ENCODE assay signal across 8 cellular contexts in genomic region chr17:42609182-42609813, GRCh38. TPM values are rescaled to one million over a fixed set of nuclear protein-coding genes. Genes with fewer than 3 reads are reported as not detected.
DNase-seq lines count a peak whose midpoint lies in the region; ATAC-seq and TF ChIP-seq lines count a peak whose summit lies in the region.

RETREG3 (minus strand) TSS chr17:42609374; CDS start chr17:42609324, 50 bp downstream.
TUBG1 (plus strand) TSS chr17:42609683; CDS start chr17:42609738, 55 bp downstream.

- no peaks in the 10 kb centered on the region for H3K27me3 Mint-ChIP-seq in activated T-cell treated with anti-CD3 and anti-CD28 coated beads, Interleukin-2, amount 50 U/mL, for 4 hours (ENCODE audit: low read depth)

- peaks cover 18% of the 10 kb centered on the region for H3K36me3 Mint-ChIP-seq in activated T-cell treated with anti-CD3 and anti-CD28 coated beads, Interleukin-2, amount 50 U/mL, for 4 hours (ENCODE audit: insufficient read depth)

- peak; percentile 79 for ATAC-seq in GM21723 (IDR thresholded peaks at IDR 0.05; ENCODE audit: unreplicated experiment)
- peak; percentile 96 for ATAC-seq in Panc1
- ATAC-seq in activated T-cell treated with anti-CD3 and anti-CD28 coated beads, Interleukin-2, amount 50 U/mL, for 4 hours: peak; percentile 93 to 95

- H3K9ac ChIP-seq in mucosa of rectum (ENCODE audit: low read depth in 1 of 2, low read length in 2 of 2): peak within 1 kb of the TSS; percentile 95 to 98

- TF ChIP-seq CTCF in Panc1 (IDR thresholded peaks at IDR 0.05): no peak

- H3K9me3 Mint-ChIP-seq in activated T-cell treated with anti-CD3 and anti-CD28 coated beads, Interleukin-2, amount 50 U/mL, for 4 hours: no peaks in the 10 kb centered on the region

- peaks cover 39% of the 10 kb centered on the region for H3K4me1 Mint-ChIP-seq in activated T-cell treated with anti-CD3 and anti-CD28 coated beads, Interleukin-2, amount 50 U/mL, for 4 hours (ENCODE audit: low read depth)

- H3K27me3 ChIP-seq in Panc1 (ENCODE audit: control insufficient read depth, insufficient read depth, low read length): no peaks in the 10 kb centered on the region
- H3K27me3 ChIP-seq in mucosa of rectum (ENCODE audit: control insufficient read depth in 2 of 2, insufficient read depth in 2 of 2, low read length in 2 of 2): no peaks in the 10 kb centered on the region

- H3K36me3 ChIP-seq in Panc1 (ENCODE audit: control insufficient read depth, insufficient read depth, low read length): peaks cover 3% of the 10 kb centered on the region
- peaks cover 3 to 22% of the 10 kb centered on the region in 2 donors for H3K36me3 ChIP-seq in mucosa of rectum (ENCODE audit: control insufficient read depth in 2 of 2, insufficient read depth in 2 of 2, low read length in 2 of 2)

- in situ Hi-C loops in Panc1 (cut with HindIII; ENCODE audit: low pct_unique_long_range_greater_than_20kb, low sequenced_read_pairs): no loop called here

- intact Hi-C loops in Panc1 (cut with micrococcal nuclease; ENCODE audit: unreplicated experiment): no loop called here

- BruUV-seq in Panc1 (replicated peaks; lab: Mats Ljungman, UMichigan): no TSS peak

- H3K9me3 ChIP-seq in Panc1 (ENCODE audit: control insufficient read depth, insufficient read depth, low read depth, low read length) (no peaks in the 10 kb centered on the region), mucosa of rectum (ENCODE audit: control insufficient read depth in 2 of 2, low read length in 2 of 2) (no peaks in the 10 kb centered on the region)

- H3K4me3 Mint-ChIP-seq in activated T-cell treated with anti-CD3 and anti-CD28 coated beads, Interleukin-2, amount 50 U/mL, for 4 hours: peak within 1 kb of the TSS; percentile 100

- POLR2A ChIA-PET in Panc1 (lab: Charles Lee): interaction anchor here (0.5 kb wide), 1 partner anchor 702 kb away, joined by 4 read pairs; no protein-coding TSS in a partner anchor

- peak; percentile 98 for DNase-seq in DMS79 (lab: John Stamatoyannopoulos, UW)
- peak; percentile 96 for DNase-seq in KG1 (lab: John Stamatoyannopoulos, UW)
- DNase-seq in Panc1 (ENCODE audit: low read depth, low spot score): peak; percentile 93
- DNase-seq in activated T-cell treated with anti-CD3 and anti-CD28 coated beads, Interleukin-2, amount 50 U/mL, for 4 hours: peak; percentile 99
- DNase-seq in erythroblast (lab: John Stamatoyannopoulos, UW): peak; percentile 99 to 100
- DNase-seq in stimulated activated CD8-positive, alpha-beta memory T cell treated with anti-CD3 and anti-CD28 coated beads, Interleukin-4, amount 100 ng/mL, for 48 hours: peak; percentile 99

- H3K4me3 ChIP-seq in Panc1 (ENCODE audit: low read depth in 2 of 2, low read length in 2 of 2): peak within 1 kb of the TSS; percentile 92 to 97
- H3K4me3 ChIP-seq in mucosa of rectum (ENCODE audit: low read length in 2 of 2): peak within 1 kb of the TSS; percentile 98 to 100

- CTCF ChIA-PET in Panc1 (lab: Charles Lee): no interaction called here

- H3K4me1 ChIP-seq in Panc1 (ENCODE audit: control insufficient read depth, insufficient read depth, low read length) (peaks cover 11% of the 10 kb centered on the region), mucosa of rectum (ENCODE audit: control insufficient read depth in 2 of 2, insufficient read depth in 2 of 2, low read length in 2 of 2) (peaks cover 11 to 13% of the 10 kb centered on the region in 2 donors)

- TF ChIP-seq POLR2A in erythroblast (IDR thresholded peaks at IDR 0.05; ENCODE audit: low read length): peak; percentile 100

- H3K27ac ChIP-seq in Panc1 (ENCODE audit: low read length) (peak within 1 kb of the TSS; percentile 89), mucosa of rectum (ENCODE audit: low read depth in 2 of 2, low read length in 2 of 2) (peak within 1 kb of the TSS; percentile 86 to 95)

RNA-seq across cellular contexts. Expression of gene RETREG3, which starts in this region (rescaled TPM):
- total RNA-seq in Panc1 (2021; ENCODE audit: unreplicated experiment): 42.3 TPM
- polyA plus RNA-seq in Panc1 (2012; ENCODE audit: insufficient read length): 20.3 TPM
- total RNA-seq in activated T-cell treated with anti-CD3 and anti-CD28 coated beads, Interleukin-2, amount 50 U/mL, for 4 hours: 10 to 100 TPM; 27.2 to 37.9 (median 30.0) TPM

RNA-seq across cellular contexts. Expression of gene TUBG1, which starts in this region (rescaled TPM):
- total RNA-seq in Panc1 (2021; ENCODE audit: unreplicated experiment): 99.8 TPM
- 119 TPM for polyA plus RNA-seq in Panc1 (2012; ENCODE audit: insufficient read length)
- 100 to 1,000 TPM in 1 of 3 donors, 10 to 100 TPM in 2; 91.7 to 103 (median 93.7) TPM for total RNA-seq in activated T-cell treated with anti-CD3 and anti-CD28 coated beads, Interleukin-2, amount 50 U/mL, for 4 hours

Comparison
In these comparisons a context has a peak if more than half of its experiments do, and no peak if none do; other contexts are left out.
1. Peak in every context shown above with its lines: DNase-seq, ATAC-seq, H3K4me3 ChIP-seq and H3K27ac ChIP-seq.